20 cellular contexts compared by ENCODE assay signal in the genomic region with DNA sequence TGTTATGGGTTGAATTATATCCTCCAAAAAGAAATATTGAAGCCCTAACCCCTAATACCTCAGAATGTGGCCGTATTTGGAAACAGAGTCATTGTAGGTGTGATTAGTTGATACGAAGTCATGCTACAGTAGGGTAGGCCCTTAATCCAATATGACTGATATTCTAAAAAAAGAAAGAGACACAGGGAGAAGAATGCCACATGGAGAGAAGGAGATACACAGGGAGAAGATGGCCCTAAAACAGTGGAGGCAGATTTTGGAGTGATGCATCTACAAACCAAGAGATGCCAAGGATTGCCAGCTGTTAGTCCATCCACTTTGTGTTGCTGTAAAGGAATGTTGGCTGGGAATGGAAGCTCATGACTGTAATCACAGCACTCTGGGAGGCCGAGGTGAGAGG. TPM values are rescaled to one million over a fixed set of nuclear protein-coding genes. Genes with fewer than 3 reads are reported as not detected.
DNase-seq lines count a peak whose midpoint lies in the region; ATAC-seq and TF ChIP-seq lines count a peak whose summit lies in the region.
"Had no signal": no experiment of that assay in that cellular context is flagged by ENCODE, and none has a peak within 500 bp of the region (broad histone marks: within the 10 kb centered on the region; RNA-seq: fewer than 3 reads in every experiment).

No MANE protein-coding gene starts in this region.

- H3K4me2 ChIP-seq in hepatocyte: no peak overlapping the region

- no peak overlapping the region for H3K4me3 Mint-ChIP-seq in central memory CD8-positive, alpha-beta T cell
- peak overlapping the region in 1 of 2 donors; percentile 40 for H3K4me3 Mint-ChIP-seq in stimulated activated naive B cell treated with anti-CD40 and anti-IgM and Interleukin-4, amounts not matched to agents 10 μg/mL and 1 μg/mL and 100 μg/mL, for 72 hours
- H3K4me3 Mint-ChIP-seq: brain had no signal

- H3K27me3 ChIP-seq in hepatocyte: no peaks in the 10 kb centered on the region
- H3K27me3 ChIP-seq: tibial artery had no signal

- H4K20me1 ChIP-seq in hepatocyte (ENCODE audit: insufficient read depth, poor library complexity, severe bottlenecking): no peaks in the 10 kb centered on the region

- no peaks in the 10 kb centered on the region for H3K9me2 ChIP-seq in hepatocyte (replicated peaks; ENCODE audit: insufficient read depth)

- peaks cover 5% of the 10 kb centered on the region for H3K36me3 Mint-ChIP-seq in central memory CD8-positive, alpha-beta T cell (ENCODE audit: insufficient read depth)
- H3K36me3 Mint-ChIP-seq in stimulated activated naive B cell treated with anti-CD40 and anti-IgM and Interleukin-4, amounts not matched to agents 10 μg/mL and 1 μg/mL and 100 μg/mL, for 72 hours: peaks cover 4 to 10% of the 10 kb centered on the region in 2 donors

- no peak overlapping the region for H3K27ac ChIP-seq in hepatocyte
- H3K27ac ChIP-seq: 22Rv1, tibial artery had no signal

- no peaks in the 10 kb centered on the region for H3K27me3 Mint-ChIP-seq in central memory CD8-positive, alpha-beta T cell
- no peaks in the 10 kb centered on the region for H3K27me3 Mint-ChIP-seq in stimulated activated naive B cell treated with anti-CD40 and anti-IgM and Interleukin-4, amounts not matched to agents 10 μg/mL and 1 μg/mL and 100 μg/mL, for 72 hours
- H3K27me3 Mint-ChIP-seq: brain, progenitor cell of endocrine pancreas had no signal

- no peaks in the 10 kb centered on the region for H3K36me3 ChIP-seq in hepatocyte (replicated peaks; ENCODE audit: insufficient read depth, low read depth)

- TF ChIP-seq CTCF in hepatocyte (IDR thresholded peaks at IDR 0.05; ENCODE audit: poor library complexity): no peak

- H3K4me1 Mint-ChIP-seq in central memory CD8-positive, alpha-beta T cell: peaks cover 11% of the 10 kb centered on the region
- H3K4me1 Mint-ChIP-seq in stimulated activated naive B cell treated with anti-CD40 and anti-IgM and Interleukin-4, amounts not matched to agents 10 μg/mL and 1 μg/mL and 100 μg/mL, for 72 hours: peaks cover 17 to 23% of the 10 kb centered on the region in 2 donors

- DNase-seq in activated CD4-positive, CD25-positive, alpha-beta regulatory T cell (lab: John Stamatoyannopoulos, UW): no peak
- no peak for DNase-seq in central memory CD8-positive, alpha-beta T cell (ENCODE audit: low spot score in 2 of 2)
- DNase-seq in stimulated activated naive B cell treated with anti-CD40 and anti-IgM and Interleukin-4, amounts not matched to agents 10 μg/mL and 1 μg/mL and 100 μg/mL, for 72 hours: no peak
- DNase-seq in cerebellar cortex (ENCODE audit: low spot score) (no peak), hepatocyte (ENCODE audit: low spot score) (no peak)
- DNase-seq in activated CD8-positive, alpha-beta memory T cell treated with anti-CD3 and anti-CD28 coated beads for 24 hours: no peak
- DNase-seq: activated CD4-positive, CD25-positive, alpha-beta regulatory T cell treated with anti-CD3 and anti-CD28 coated beads, Interleukin-2, amount 50 U/mL, for 72 hours; COR-L47; DMS79 treated with DMSO at 0.1 percent for 48 hours; effector CD8-positive, alpha-beta T cell; islet precursor cell; NCI-H2171 treated with DMSO at 0.1 percent for 48 hours; tibial artery had no signal

- no peaks in the 10 kb centered on the region for H3K79me2 ChIP-seq in hepatocyte

- WGBS in hepatocyte (ENCODE audit: low lambda C conversion rate, missing lambda C conversion rate): 95% methylated on average over 3 of the region's 3 CpGs

- peak; percentile 27 to 37 for ATAC-seq in activated CD4-positive, CD25-positive, alpha-beta regulatory T cell treated with anti-CD3 and anti-CD28 coated beads, Interleukin-2, amount 50 U/mL, for 24 hours
- ATAC-seq in HG03159 (IDR thresholded peaks at IDR 0.05; ENCODE audit: unreplicated experiment): peak; percentile 3
- no peak for ATAC-seq in central memory CD8-positive, alpha-beta T cell (replicated peaks; ENCODE audit: extremely low read depth, poor library complexity, severe bottlenecking)
- ATAC-seq in stimulated activated naive B cell treated with anti-CD40 and anti-IgM and Interleukin-4, amounts not matched to agents 10 μg/mL and 1 μg/mL and 100 μg/mL, for 72 hours (replicated peaks): peak in 1 of 2 donors; percentile 4
- ATAC-seq: esophagus mucosa, Right ventricle myocardium inferior had no signal

- H3K4me1 ChIP-seq in hepatocyte (ENCODE audit: insufficient read depth): no peaks in the 10 kb centered on the region
- H3K4me1 ChIP-seq: tibial artery had no signal

- H2AFZ ChIP-seq in hepatocyte: no peak overlapping the region

- no peak overlapping the region for H3K4me3 ChIP-seq in hepatocyte
- H3K4me3 ChIP-seq: tibial artery had no signal

- no peaks in the 10 kb centered on the region for H3K9me3 ChIP-seq in hepatocyte (ENCODE audit: low read depth)
- H3K9me3 ChIP-seq: tibial artery had no signal

- H3K9me3 Mint-ChIP-seq in central memory CD8-positive, alpha-beta T cell: peaks cover 13% of the 10 kb centered on the region
- peaks cover 3 to 9% of the 10 kb centered on the region in 2 donors for H3K9me3 Mint-ChIP-seq in stimulated activated naive B cell treated with anti-CD40 and anti-IgM and Interleukin-4, amounts not matched to agents 10 μg/mL and 1 μg/mL and 100 μg/mL, for 72 hours
- H3K9me3 Mint-ChIP-seq: brain had no signal

- H3K27ac Mint-ChIP-seq in central memory CD8-positive, alpha-beta T cell (ENCODE audit: low read depth): peak overlapping the region; percentile 67
- H3K27ac Mint-ChIP-seq in stimulated activated naive B cell treated with anti-CD40 and anti-IgM and Interleukin-4, amounts not matched to agents 10 μg/mL and 1 μg/mL and 100 μg/mL, for 72 hours: peak overlapping the region; percentile 86
- H3K27ac Mint-ChIP-seq: progenitor cell of endocrine pancreas had no signal

RNA-seq across cellular contexts. Expression of a gene that starts 21.3 kb away (rescaled TPM):
- 114 and 134 TPM in 2 replicates for total RNA-seq in hepatocyte
- 53.7 and 58.0 TPM in 2 replicates for polyA plus RNA-seq in hepatocyte
